8 cellular contexts compared by ENCODE assay signal in genomic region chr16:57041182-57042156, GRCh38. TPM values are rescaled to one million over a fixed set of nuclear protein-coding genes. Genes with fewer than 3 reads are reported as not detected.
DNase-seq lines count a peak whose midpoint lies in the region; ATAC-seq and TF ChIP-seq lines count a peak whose summit lies in the region.

No MANE protein-coding gene starts in this region.

- peaks cover 20% of the 10 kb centered on the region for H3F3A ChIP-seq in Loucy (ENCODE audit: low read depth)

- DNase-seq in left ventricle myocardium inferior = no peak
- no peak for DNase-seq in right cardiac atrium
- DNase-seq in activated effector memory CD4-positive, alpha-beta T cell treated with anti-CD3 and anti-CD28 coated beads, Interleukin-2, amount 50 U/mL, for 16 hours = peak; percentile 94
- DNase-seq in stimulated activated CD4-positive, alpha-beta T cell treated with anti-CD3 and anti-CD28 coated beads, Interleukin-2, amount 100 ng/mL, for 48 hours = peak; percentile 71 to 78
- DNase-seq in C1 segment of cervical spinal cord (lab: John Stamatoyannopoulos, UW) = no peak
- no peak for DNase-seq in G401 (ENCODE audit: low spot score)
- no peak for DNase-seq in KG1 (lab: John Stamatoyannopoulos, UW)

- peaks cover 60% of the 10 kb centered on the region for H3K79me2 ChIP-seq in Loucy (ENCODE audit: insufficient read depth, low read length)

- H3K4me3 ChIP-seq in left ventricle myocardium inferior (no peak overlapping the region), right cardiac atrium (ENCODE audit: low read length) (no peak overlapping the region), Loucy (ENCODE audit: low read length, poor library complexity, severe bottlenecking) (peak overlapping the region; percentile 88)

- H3K27me3 ChIP-seq in left ventricle myocardium inferior (ENCODE audit: low read depth) = no peaks in the 10 kb centered on the region
- no peaks in the 10 kb centered on the region for H3K27me3 ChIP-seq in right cardiac atrium (ENCODE audit: control insufficient read depth, insufficient read depth)
- no peaks in the 10 kb centered on the region for H3K27me3 ChIP-seq in Loucy (ENCODE audit: insufficient read depth, low read length, poor library complexity, severe bottlenecking)

- in situ Hi-C loops in G401 (cut with HindIII; ENCODE audit: low sequenced_read_pairs) = no loop called here

- peak overlapping the region; percentile 16 for H3K27ac ChIP-seq in left ventricle myocardium inferior (replicated peaks)
- H3K27ac ChIP-seq in right cardiac atrium (ENCODE audit: low read length) = no peak overlapping the region

- peak overlapping the region; percentile 96 for H3K4me2 ChIP-seq in Loucy (ENCODE audit: low read depth, low read length, poor library complexity, severe bottlenecking)

- intact Hi-C loops in left ventricle myocardium inferior (cut with micrococcal nuclease) (loop anchor here (10.0 kb wide), 1 partner anchor 177 kb away; the partner anchor contains the start of gene SLC12A3), right cardiac atrium (cut with DNase I) (loop anchor here (5.0 to 10.0 kb wide), 3 partner anchors 77 to 177 kb away; partner anchors contain the start of genes SLC12A3 (in 4 of the 4) and CETP (in 1 of the 4))

- H2AFZ ChIP-seq in Loucy (ENCODE audit: low read length) = no peak overlapping the region

- H3K9me2 ChIP-seq in Loucy (replicated peaks; ENCODE audit: low read depth, low read length) = no peaks in the 10 kb centered on the region

- no peak for ATAC-seq in right cardiac atrium

- TF ChIP-seq CTCF in left ventricle myocardium inferior (IDR thresholded peaks at IDR 0.05; ENCODE audit: borderline replicate concordance) = no peak
- no peak for TF ChIP-seq CTCF in Loucy (conservative IDR thresholded peaks at IDR 0.05; ENCODE audit: low read length)

- peaks cover 22% of the 10 kb centered on the region for H4K20me1 ChIP-seq in Loucy (ENCODE audit: insufficient read depth, low read length, poor library complexity, severe bottlenecking)

- H3K4me1 ChIP-seq in left ventricle myocardium inferior (peaks cover 29% of the 10 kb centered on the region), right cardiac atrium (ENCODE audit: control insufficient read depth, insufficient read depth, low read length) (no peaks in the 10 kb centered on the region), Loucy (ENCODE audit: insufficient read depth, low read length, poor library complexity, severe bottlenecking) (peaks cover 87% of the 10 kb centered on the region)

- H3K9ac ChIP-seq in Loucy (ENCODE audit: low read depth, low read length, poor library complexity, severe bottlenecking) = peak overlapping the region; percentile 97

- no peaks in the 10 kb centered on the region for H3K9me3 ChIP-seq in left ventricle myocardium inferior (replicated peaks)
- no peaks in the 10 kb centered on the region for H3K9me3 ChIP-seq in right cardiac atrium (ENCODE audit: control insufficient read depth, low read length)
- no peaks in the 10 kb centered on the region for H3K9me3 ChIP-seq in Loucy (ENCODE audit: insufficient read depth, low read depth, low read length)

- WGBS in right cardiac atrium = 83% methylated on average over 12 of the region's 12 CpGs

- H3K36me3 ChIP-seq in left ventricle myocardium inferior (peaks cover 10% of the 10 kb centered on the region), Loucy (ENCODE audit: insufficient read depth, low read length) (no peaks in the 10 kb centered on the region; the same call in 1 of the 2 replicates)

RNA-seq across cellular contexts. Expression of gene CPNE2, which starts 50.9 kb away (rescaled TPM):
- 13.7 TPM for total RNA-seq in left ventricle myocardium inferior
- 10 to 100 TPM; 13.4 to 16.3 (median 13.6) TPM for total RNA-seq in right cardiac atrium
- 24.7 TPM for polyA plus RNA-seq in right cardiac atrium
- 31.9 and 36.7 TPM in 2 replicates for total RNA-seq in G401 (2014; rRNA removed; shearing (Covaris generic))

RNA-seq across cellular contexts. Expression of gene NLRC5, which starts 52.1 kb away (rescaled TPM):
- 6.6 TPM for total RNA-seq in left ventricle myocardium inferior
- total RNA-seq in right cardiac atrium = 10 to 100 TPM in 2 of 4 donors, 1 to 10 TPM in 2; 7.9 to 25.0 (median 13.1) TPM
- 8.2 TPM for polyA plus RNA-seq in right cardiac atrium
- total RNA-seq in G401 (2014; rRNA removed; shearing (Covaris generic)) = 0.07 TPM in 1 of 2 replicates, not detected in the other

Comparison
In these comparisons a context has a peak if more than half of its experiments do, and no peak if none do; other contexts are left out.
1. DNase-seq: peak in activated effector memory CD4-positive, alpha-beta T cell treated with anti-CD3 and anti-CD28 coated beads, Interleukin-2, amount 50 U/mL, for 16 hours (single experiment) and stimulated activated CD4-positive, alpha-beta T cell treated with anti-CD3 and anti-CD28 coated beads, Interleukin-2, amount 100 ng/mL, for 48 hours (2 of 2); none in left ventricle myocardium inferior (single experiment), right cardiac atrium (0 of 3), C1 segment of cervical spinal cord (0 of 14), G401 (single experiment) and KG1 (single experiment).